19 cellular contexts compared by ENCODE assay signal in genomic region chr2:8296340-8296739, GRCh38.
DNase-seq lines count a peak whose midpoint lies in the region; ATAC-seq and FAIRE-seq lines count a peak whose summit lies in the region.
"Had no signal": no experiment of that assay in that cellular context is flagged by ENCODE, and none has a peak within 500 bp of the region (broad histone marks: within the 10 kb centered on the region; RNA-seq: fewer than 3 reads in every experiment).

No MANE protein-coding gene starts in this region.

- H3K9me3 Mint-ChIP-seq in activated T-cell treated with anti-CD3 and anti-CD28 coated beads, Interleukin-2, amount 50 U/mL, for 4 hours, result no peaks in the 10 kb centered on the region
- H3K9me3 Mint-ChIP-seq: memory B cell had no signal

- H3K36me3 Mint-ChIP-seq in activated T-cell treated with anti-CD3 and anti-CD28 coated beads, Interleukin-2, amount 50 U/mL, for 4 hours (ENCODE audit: insufficient read depth), result peaks cover 5% of the 10 kb centered on the region
- H3K36me3 Mint-ChIP-seq: CD4-positive, CD25-positive, alpha-beta regulatory T cell; memory B cell had no signal

- no peak overlapping the region for H3K4me3 Mint-ChIP-seq in activated T-cell treated with anti-CD3 and anti-CD28 coated beads, Interleukin-2, amount 50 U/mL, for 4 hours
- H3K4me3 Mint-ChIP-seq: activated T-helper 1 cell treated with anti-CD3 and anti-CD28 coated beads, Interleukin-12 subunit alpha, Interleukin-12 subunit beta, Interleukin-2, Interleukin-4 antibody, amounts not matched to agents 30 ng/mL and 10 ng/mL and 1 ng/mL, durations not matched to agents 14 hours and 24 hours and 36 hours; CD4-positive, CD25-positive, alpha-beta regulatory T cell; memory B cell had no signal

- peaks cover 36% of the 10 kb centered on the region for H3K4me1 Mint-ChIP-seq in activated T-cell treated with anti-CD3 and anti-CD28 coated beads, Interleukin-2, amount 50 U/mL, for 4 hours (ENCODE audit: low read depth)

- no peak for DNase-seq in activated T-cell treated with anti-CD3 and anti-CD28 coated beads, Interleukin-2, amount 50 U/mL, for 4 hours
- DNase-seq in activated T-cell treated with anti-CD3 and anti-CD28 coated beads for 4 hours (no peak), RPMI7951 (ENCODE audit: low read depth) (peak; percentile 14), frontal cortex (ENCODE audit: low spot score in 2 of 2) (no peak), EL (no peak)
- peak; percentile 30 for DNase-seq in activated naive CD4-positive, alpha-beta T cell treated with anti-CD3 and anti-CD28 coated beads, Interleukin-2, amount 50 U/mL, for 16 hours
- DNase-seq in stimulated activated CD4-positive, alpha-beta T cell treated with anti-CD3 and anti-CD28 coated beads, Interleukin-4, amount 100 ng/mL, for 4 hours, result peak; percentile 3 to 28
- DNase-seq: activated CD4-positive, alpha-beta T cell treated with anti-CD3 and anti-CD28 coated beads, Interleukin-2, amount 50 U/mL, for 1 hour; amygdala; CD4-positive, CD25-positive, alpha-beta regulatory T cell; glutamatergic neuron; NCI-H69; small intestine; T1000; testis had no signal

- ATAC-seq in activated T-cell treated with anti-CD3 and anti-CD28 coated beads, Interleukin-2, amount 50 U/mL, for 4 hours, result peak; percentile 96 to 98
- ATAC-seq: K562, SK-N-SH treated with all-trans-retinoic acid at 6 μM for 48 hours had no signal

- FAIRE-seq in frontal cortex (lab: Jason Lieb, UNC), result no peak
- FAIRE-seq: K562, small intestine had no signal

- no peaks in the 10 kb centered on the region for H3K27me3 Mint-ChIP-seq in activated T-cell treated with anti-CD3 and anti-CD28 coated beads, Interleukin-2, amount 50 U/mL, for 4 hours (ENCODE audit: low read depth)
- H3K27me3 Mint-ChIP-seq: CD4-positive, CD25-positive, alpha-beta regulatory T cell had no signal

Comparison
In these comparisons a context has a peak if more than half of its experiments do, and no peak if none do; other contexts are left out.
1. DNase-seq: peak in RPMI7951 (single experiment), activated naive CD4-positive, alpha-beta T cell treated with anti-CD3 and anti-CD28 coated beads, Interleukin-2, amount 50 U/mL, for 16 hours (single experiment) and stimulated activated CD4-positive, alpha-beta T cell treated with anti-CD3 and anti-CD28 coated beads, Interleukin-4, amount 100 ng/mL, for 4 hours (2 of 2); none in activated T-cell treated with anti-CD3 and anti-CD28 coated beads, Interleukin-2, amount 50 U/mL, for 4 hours (single experiment), activated T-cell treated with anti-CD3 and anti-CD28 coated beads for 4 hours (single experiment), frontal cortex (0 of 2) and EL (single experiment).